Comparison of ENCODE assay signal across 32 cellular contexts in genomic region chr21:37527103-37527502, GRCh38.
"Had no signal": no experiment of that assay in that cellular context is flagged by ENCODE, and none has a peak within 500 bp of the region (broad histone marks: within the 10 kb centered on the region; RNA-seq: fewer than 3 reads in every experiment).

No MANE protein-coding gene starts in this region.

- H3K27ac ChIP-seq: ascending aorta, breast epithelium, cardiac muscle cell, coronary artery, esophagus squamous epithelium, gastroesophageal sphincter, heart left ventricle, VCaP had no signal

- H3K36me3 Mint-ChIP-seq: activated naive CD4-positive, alpha-beta T cell treated with anti-CD3 and anti-CD28 coated beads, Interleukin-2, amount 10 ng/mL, durations not matched to agents 7 days and 5 days; activated naive CD4-positive, alpha-beta T cell treated with anti-CD3 and anti-CD28 coated beads, Interleukin-2, amount 50 U/mL, for 72 hours; activated naive CD8-positive, alpha-beta T cell treated with anti-CD3 and anti-CD28 coated beads, Interleukin-2, amount 10 ng/mL, durations not matched to agents 7 days and 5 days; brain; WTC11 had no signal

- H3K4me1 Mint-ChIP-seq: activated naive CD4-positive, alpha-beta T cell treated with anti-CD3 and anti-CD28 coated beads, Interleukin-2, amount 10 ng/mL, durations not matched to agents 7 days and 5 days had no signal

- DNase-seq: activated CD4-positive, alpha-beta memory T cell treated with anti-CD3 and anti-CD28 coated beads, Interleukin-2, amount 10 ng/mL, durations not matched to agents 7 days and 5 days; activated CD4-positive, alpha-beta T cell treated with anti-CD3 and anti-CD28 coated beads for 1 hour; activated CD4-positive, alpha-beta T cell treated with anti-CD3 and anti-CD28 coated beads for 4 hours; activated CD4-positive, alpha-beta T cell treated with anti-CD3 and anti-CD28 coated beads, Interleukin-2, amount 10 ng/mL, durations not matched to agents 7 days and 5 days; activated CD4-positive, alpha-beta T cell treated with anti-CD3 and anti-CD28 coated beads, Interleukin-2, amount 50 U/mL, for 4 hours; activated CD8-positive, alpha-beta memory T cell treated with anti-CD3 and anti-CD28 coated beads, Interleukin-2, amount 50 U/mL, for 48 hours; activated gamma-delta T cell; activated naive CD4-positive, alpha-beta T cell; activated naive CD4-positive, alpha-beta T cell treated with anti-CD3 and anti-CD28 coated beads, Interleukin-2, amount 10 ng/mL, durations not matched to agents 7 days and 5 days; activated naive CD8-positive, alpha-beta T cell treated with anti-CD3 and anti-CD28 coated beads, Interleukin-2, amount 10 ng/mL, durations not matched to agents 7 days and 5 days; activated T-cell treated with anti-CD3 and anti-CD28 coated beads for 4 hours; activated T-cell treated with anti-CD3 and anti-CD28 coated beads, Interleukin-2, amount 50 U/mL, for 24 hours; activated T-cell treated with anti-CD3 and anti-CD28 coated beads, Interleukin-2, amount 50 U/mL, for 72 hours; central memory CD4-positive, alpha-beta T cell; cerebellar nuclear complex; effector CD4-positive, alpha-beta T cell; effector memory CD8-positive, alpha-beta T cell; erythroblast; esophagus squamous epithelium; foreskin melanocyte; heart left ventricle; T-helper 2 cell had no signal

- ATAC-seq: activated naive CD4-positive, alpha-beta T cell treated with anti-CD3 and anti-CD28 coated beads, Interleukin-2, amount 50 U/mL, for 72 hours; activated T-cell treated with anti-CD3 and anti-CD28 coated beads, Interleukin-2, amount 50 U/mL, for 72 hours; effector memory CD8-positive, alpha-beta T cell; gastroesophageal sphincter; heart left ventricle; WTC11 had no signal

- H3K36me3 ChIP-seq: ascending aorta, breast epithelium, cardiac muscle cell, esophagus squamous epithelium, gastroesophageal sphincter, heart left ventricle had no signal

- H3K4me3 Mint-ChIP-seq: activated CD4-positive, alpha-beta memory T cell treated with anti-CD3 and anti-CD28 coated beads, Interleukin-2, amount 10 ng/mL, durations not matched to agents 7 days and 5 days; activated CD4-positive, alpha-beta T cell treated with anti-CD3 and anti-CD28 coated beads, Interleukin-2, amount 10 ng/mL, durations not matched to agents 7 days and 5 days; activated naive CD4-positive, alpha-beta T cell treated with anti-CD3 and anti-CD28 coated beads, Interleukin-2, amount 10 ng/mL, durations not matched to agents 7 days and 5 days; activated naive CD8-positive, alpha-beta T cell treated with anti-CD3 and anti-CD28 coated beads, Interleukin-2, amount 10 ng/mL, durations not matched to agents 7 days and 5 days; activated T-cell treated with anti-CD3 and anti-CD28 coated beads, Interleukin-2, amount 50 U/mL, for 24 hours; activated T-cell treated with anti-CD3 and anti-CD28 coated beads, Interleukin-2, amount 50 U/mL, for 72 hours; brain; dendritic cell treated with granulocyte-macrophage colony-stimulating factor and Interleukin-4, amounts not matched to agents 40 ng/mL and 50 ng/mL, for 4 days; effector memory CD8-positive, alpha-beta T cell; WTC11 had no signal

- H3K9me3 ChIP-seq: ascending aorta, breast epithelium, esophagus squamous epithelium, gastroesophageal sphincter, heart left ventricle had no signal

- H3K4me3 ChIP-seq: ascending aorta, breast epithelium, cardiac muscle cell, coronary artery, esophagus squamous epithelium, gastroesophageal sphincter, heart left ventricle had no signal

- H3K27me3 ChIP-seq: ascending aorta, breast epithelium, cardiac muscle cell, gastroesophageal sphincter had no signal

- H3K27ac Mint-ChIP-seq: activated CD4-positive, alpha-beta memory T cell treated with anti-CD3 and anti-CD28 coated beads, Interleukin-2, amount 10 ng/mL, durations not matched to agents 7 days and 5 days; activated CD4-positive, alpha-beta T cell treated with anti-CD3 and anti-CD28 coated beads, Interleukin-2, amount 10 ng/mL, durations not matched to agents 7 days and 5 days; activated naive CD4-positive, alpha-beta T cell treated with anti-CD3 and anti-CD28 coated beads, Interleukin-2, amount 10 ng/mL, durations not matched to agents 7 days and 5 days; activated naive CD4-positive, alpha-beta T cell treated with anti-CD3 and anti-CD28 coated beads, Interleukin-2, amount 50 U/mL, for 72 hours; activated naive CD8-positive, alpha-beta T cell treated with anti-CD3 and anti-CD28 coated beads, Interleukin-2, amount 10 ng/mL, durations not matched to agents 7 days and 5 days; activated T-cell treated with anti-CD3 and anti-CD28 coated beads, Interleukin-2, amount 50 U/mL, for 24 hours; activated T-cell treated with anti-CD3 and anti-CD28 coated beads, Interleukin-2, amount 50 U/mL, for 72 hours; brain; dendritic cell treated with granulocyte-macrophage colony-stimulating factor and Interleukin-4, amounts not matched to agents 40 ng/mL and 50 ng/mL, for 4 days; effector memory CD8-positive, alpha-beta T cell; WTC11 had no signal

- H3K4me1 ChIP-seq: breast epithelium had no signal

- H3K9me3 Mint-ChIP-seq: activated CD4-positive, alpha-beta memory T cell treated with anti-CD3 and anti-CD28 coated beads, Interleukin-2, amount 10 ng/mL, durations not matched to agents 7 days and 5 days; activated CD4-positive, alpha-beta T cell treated with anti-CD3 and anti-CD28 coated beads, Interleukin-2, amount 10 ng/mL, durations not matched to agents 7 days and 5 days; activated naive CD4-positive, alpha-beta T cell treated with anti-CD3 and anti-CD28 coated beads, Interleukin-2, amount 10 ng/mL, durations not matched to agents 7 days and 5 days; activated naive CD4-positive, alpha-beta T cell treated with anti-CD3 and anti-CD28 coated beads, Interleukin-2, amount 50 U/mL, for 72 hours; activated naive CD8-positive, alpha-beta T cell treated with anti-CD3 and anti-CD28 coated beads, Interleukin-2, amount 10 ng/mL, durations not matched to agents 7 days and 5 days; activated T-cell treated with anti-CD3 and anti-CD28 coated beads, Interleukin-2, amount 50 U/mL, for 24 hours; activated T-cell treated with anti-CD3 and anti-CD28 coated beads, Interleukin-2, amount 50 U/mL, for 72 hours; dendritic cell treated with granulocyte-macrophage colony-stimulating factor and Interleukin-4, amounts not matched to agents 40 ng/mL and 50 ng/mL, for 4 days; effector memory CD8-positive, alpha-beta T cell; WTC11 had no signal
